In the genomic region with DNA sequence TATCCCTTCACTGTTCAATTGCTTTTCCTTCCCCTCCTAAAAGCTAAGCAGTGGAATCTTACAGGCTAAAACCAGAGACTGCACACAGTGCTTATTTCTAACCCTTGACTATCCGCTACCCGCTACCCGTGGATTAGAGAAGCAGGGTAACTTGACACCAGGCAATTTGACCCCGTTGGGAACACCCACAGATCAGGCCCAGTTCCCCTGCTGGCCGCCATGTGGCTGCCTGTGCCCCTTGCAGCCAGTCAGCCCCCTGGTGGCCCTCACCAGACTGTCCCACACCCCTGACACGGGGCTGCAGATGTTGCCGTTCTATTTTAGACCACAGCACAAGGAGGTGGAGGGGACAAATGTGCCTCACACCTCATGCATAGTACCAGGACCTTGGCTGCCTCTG, we compare ENCODE assay signal across 10 cellular contexts.
DNase-seq lines count a peak whose midpoint lies in the region; ATAC-seq and TF ChIP-seq lines count a peak whose summit lies in the region.
"Had no signal": no experiment of that assay in that cellular context is flagged by ENCODE, and none has a peak within 500 bp of the region (broad histone marks: within the 10 kb centered on the region; RNA-seq: fewer than 3 reads in every experiment).

No MANE protein-coding gene starts in this region.

- no peak for ATAC-seq in SK-N-SH treated with all-trans-retinoic acid at 6 μM for 48 hours
- ATAC-seq in GM21786 (IDR thresholded peaks at IDR 0.05; ENCODE audit: unreplicated experiment): no peak

- H3K79me2 ChIP-seq in SK-N-SH (ENCODE audit: insufficient read depth): no peaks in the 10 kb centered on the region
- no peaks in the 10 kb centered on the region for H3K79me2 ChIP-seq in KMS-11 (ENCODE audit: insufficient read depth, low read depth)

- H3K36me3 ChIP-seq in SK-N-SH (replicated peaks in 1 of 2; ENCODE audit: control insufficient read depth in 1 of 2, insufficient read depth in 2 of 2, low read length in 1 of 2) (no peaks in the 10 kb centered on the region), KMS-11 (ENCODE audit: insufficient read depth) (no peaks in the 10 kb centered on the region), tibial nerve (no peaks in the 10 kb centered on the region)
- H3K36me3 ChIP-seq: BLaER1 treated with 17β-estradiol and CSF1 and Interleukin-3, amounts not matched to agents 10 nM and 100 nM had no signal

- H3K4me1 ChIP-seq in SK-N-SH (ENCODE audit: control insufficient read depth in 1 of 2, insufficient read depth in 2 of 2, low read depth in 1 of 2, low read length in 1 of 2): peaks cover 4 to 8% of the 10 kb centered on the region in 2 experiments; a peak in 3 of 4 replicates
- no peaks in the 10 kb centered on the region for H3K4me1 ChIP-seq in KMS-11 (ENCODE audit: low read depth, poor library complexity, severe bottlenecking)
- peaks cover 0 to 18% (median 3%) of the 10 kb centered on the region in 4 donors for H3K4me1 ChIP-seq in tibial nerve

- POLR2A ChIA-PET in SK-N-SH (lab: Yijun Ruan, JAX): no interaction called here

- H3K27me3 Mint-ChIP-seq in osteocyte (ENCODE audit: unreplicated experiment): peaks cover 6% of the 10 kb centered on the region

- peaks cover 6% of the 10 kb centered on the region for H3K4me1 Mint-ChIP-seq in osteocyte (ENCODE audit: unreplicated experiment)

- 74% methylated on average over 6 of the region's 7 CpGs for WGBS in SK-N-SH (ENCODE audit: low lambda C conversion rate)
- 73 to 75% methylated on average over 7 of the region's 7 CpGs for WGBS in tibial nerve, 2 donors

- H3K4me2 ChIP-seq in SK-N-SH: no peak overlapping the region
- H3K4me2 ChIP-seq in KMS-11: no peak overlapping the region

- no peak for TF ChIP-seq POLR2A in tibial nerve (IDR thresholded peaks at IDR 0.05)

- H3K27me3 ChIP-seq in SK-N-SH (ENCODE audit: insufficient read depth): no peaks in the 10 kb centered on the region
- H3K27me3 ChIP-seq in KMS-11 (ENCODE audit: insufficient read depth, low read depth): no peaks in the 10 kb centered on the region
- no peaks in the 10 kb centered on the region for H3K27me3 ChIP-seq in tibial nerve
- H3K27me3 ChIP-seq: BLaER1 treated with 17β-estradiol and CSF1 and Interleukin-3, amounts not matched to agents 10 nM and 100 nM had no signal

- H4K20me1 ChIP-seq in SK-N-SH (ENCODE audit: insufficient read depth) (no peaks in the 10 kb centered on the region), KMS-11 (ENCODE audit: insufficient read depth) (no peaks in the 10 kb centered on the region)
- H4K20me1 ChIP-seq: BLaER1 treated with 17β-estradiol and CSF1 and Interleukin-3, amounts not matched to agents 10 nM and 100 nM had no signal

- TF ChIP-seq CTCF in SK-N-SH (IDR thresholded peaks at IDR 0.05) (peak; percentile 26), KMS-11 (conservative IDR thresholded peaks at IDR 0.05; ENCODE audit: low read depth, low read length) (0 out of 2 replicates have a peak, but pooled peaks have one; percentile 27), astrocyte of the cerebellum (IDR thresholded peaks at IDR 0.05; ENCODE audit: low read depth, low read length, missing control alignments) (peak; percentile 9), osteocyte (IDR thresholded peaks at IDR 0.05) (peak; percentile 36), tibial nerve (IDR thresholded peaks at IDR 0.05) (no peak)

- H3K9me2 ChIP-seq in SK-N-SH: no peaks in the 10 kb centered on the region

- no peaks in the 10 kb centered on the region for H3K9me3 ChIP-seq in SK-N-SH
- H3K9me3 ChIP-seq in tibial nerve: no peaks in the 10 kb centered on the region
- H3K9me3 ChIP-seq: BLaER1 treated with 17β-estradiol and CSF1 and Interleukin-3, amounts not matched to agents 10 nM and 100 nM had no signal

- TF ChIP-seq EP300 in SK-N-SH (IDR thresholded peaks at IDR 0.05; ENCODE audit: borderline replicate concordance in 1 of 2, low read depth in 1 of 2, low read length in 1 of 2): no peak
- no peak for TF ChIP-seq EP300 in tibial nerve (IDR thresholded peaks at IDR 0.05)

- H3F3A ChIP-seq in SK-N-SH (replicated peaks; ENCODE audit: insufficient read depth): peaks cover 5% of the 10 kb centered on the region

- DNase-seq in SK-N-SH (no peak), astrocyte of the cerebellum (ENCODE audit: low read depth) (no peak), osteocyte (ENCODE audit: extremely low spot score, unreplicated experiment) (no peak), CD1c-positive myeloid dendritic cell (ENCODE audit: extremely low spot score) (no peak), tibial nerve (ENCODE audit: low spot score in 2 of 2) (no peak)
- DNase-seq: activated CD4-positive, alpha-beta T cell treated with anti-CD3 and anti-CD28 coated beads, Interleukin-2, amount 50 U/mL, for 4 hours had no signal

- no peak for TF ChIP-seq RAD21 in SK-N-SH (IDR thresholded peaks at IDR 0.05; ENCODE audit: low read length)

- CTCF ChIA-PET in SK-N-SH (lab: Yijun Ruan, JAX): interaction anchor here (0.9 kb wide), 1 partner anchor 12 kb away, joined by 4 read pairs; no protein-coding TSS in a partner anchor

- in situ Hi-C loops in astrocyte of the cerebellum (cut with HindIII; ENCODE audit: low sequenced_read_pairs): no loop called here

- H3K36me3 Mint-ChIP-seq in osteocyte (ENCODE audit: unreplicated experiment): no peaks in the 10 kb centered on the region

- H3K4me3 ChIP-seq in SK-N-SH (ENCODE audit: low read depth in 2 of 2, low read length in 1 of 2) (peak overlapping the region in 1 of 2 experiments; percentile 34; a peak in 1 of 4 replicates), KMS-11 (IDR thresholded peaks at IDR 0.05; ENCODE audit: insufficient read depth, low read depth, low read length) (no peak overlapping the region), astrocyte of the cerebellum (ENCODE audit: low read depth, low read length) (no peak overlapping the region), tibial nerve (no peak overlapping the region)
- H3K4me3 ChIP-seq: BLaER1 treated with 17β-estradiol and CSF1 and Interleukin-3, amounts not matched to agents 10 nM and 100 nM had no signal

- H3K4me3 Mint-ChIP-seq in osteocyte (ENCODE audit: unreplicated experiment): no peak overlapping the region

- H3K27ac ChIP-seq in SK-N-SH (ENCODE audit: low read depth in 2 of 2, low read length in 1 of 2) (no peak overlapping the region), KMS-11 (no peak overlapping the region), tibial nerve (no peak overlapping the region)

- no peaks in the 10 kb centered on the region for H3K9me3 Mint-ChIP-seq in osteocyte (ENCODE audit: unreplicated experiment)

- no peak overlapping the region for H3K27ac Mint-ChIP-seq in osteocyte (ENCODE audit: unreplicated experiment)

- no peak overlapping the region for H2AFZ ChIP-seq in SK-N-SH (ENCODE audit: low read depth)
- H2AFZ ChIP-seq in KMS-11 (ENCODE audit: low read depth): no peak overlapping the region; the same call in 1 of the 2 replicates

- H3K9ac ChIP-seq in SK-N-SH (no peak overlapping the region), KMS-11 (no peak overlapping the region)
- H3K9ac ChIP-seq: BLaER1 treated with 17β-estradiol and CSF1 and Interleukin-3, amounts not matched to agents 10 nM and 100 nM had no signal

TF ChIP-seq in SK-N-SH, 30 proteins besides CTCF, POLR2A, EP300 and RAD21 (continues in another document):
- TF ChIP-seq GABPA (IDR thresholded peaks at IDR 0.05; ENCODE audit: low read depth): no peak
- no peak for TF ChIP-seq NRF1 (IDR thresholded peaks at IDR 0.05; ENCODE audit: low read depth, low read length)
- TF ChIP-seq, protein P1, sequence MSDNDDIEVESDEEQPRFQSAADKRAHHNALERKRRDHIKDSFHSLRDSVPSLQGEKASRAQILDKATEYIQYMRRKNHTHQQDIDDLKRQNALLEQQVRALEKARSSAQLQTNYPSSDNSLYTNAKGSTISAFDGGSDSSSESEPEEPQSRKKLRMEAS (IDR thresholded peaks at IDR 0.05; ENCODE audit: low read depth): no peak
- no peak for TF ChIP-seq CHD2 (IDR thresholded peaks at IDR 0.05; ENCODE audit: low read length, partially characterized antibody)
- no peak for TF ChIP-seq FOSL2 (IDR thresholded peaks at IDR 0.05; ENCODE audit: borderline replicate concordance, low read depth)
- no peak for TF ChIP-seq RFX5 (IDR thresholded peaks at IDR 0.05; ENCODE audit: low read length)
- no peak for TF ChIP-seq GATA2 (CRISPR knock-in tag; IDR thresholded peaks at IDR 0.05)
- TF ChIP-seq, protein P2, sequence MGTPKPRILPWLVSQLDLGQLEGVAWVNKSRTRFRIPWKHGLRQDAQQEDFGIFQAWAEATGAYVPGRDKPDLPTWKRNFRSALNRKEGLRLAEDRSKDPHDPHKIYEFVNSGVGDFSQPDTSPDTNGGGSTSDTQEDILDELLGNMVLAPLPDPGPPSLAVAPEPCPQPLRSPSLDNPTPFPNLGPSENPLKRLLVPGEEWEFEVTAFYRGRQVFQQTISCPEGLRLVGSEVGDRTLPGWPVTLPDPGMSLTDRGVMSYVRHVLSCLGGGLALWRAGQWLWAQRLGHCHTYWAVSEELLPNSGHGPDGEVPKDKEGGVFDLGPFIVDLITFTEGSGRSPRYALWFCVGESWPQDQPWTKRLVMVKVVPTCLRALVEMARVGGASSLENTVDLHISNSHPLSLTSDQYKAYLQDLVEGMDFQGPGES (IDR thresholded peaks at IDR 0.05; ENCODE audit: low read depth, low read length): no peak

TF ChIP-seq in SK-N-SH treated with all-trans-retinoic acid at 6 μM for 48 hours, 23 proteins besides CTCF, POLR2A, EP300 and RAD21 (continues in another document):
- no peak for TF ChIP-seq ESRRG (CRISPR knock-in tag; IDR thresholded peaks at IDR 0.05)
- TF ChIP-seq ZNF70 (CRISPR knock-in tag; IDR thresholded peaks at IDR 0.05): no peak
- no peak for TF ChIP-seq RARB (CRISPR knock-in tag; IDR thresholded peaks at IDR 0.05)
- TF ChIP-seq ARNTL (CRISPR knock-in tag; IDR thresholded peaks at IDR 0.05; ENCODE audit: borderline replicate concordance, low read depth): no peak
- TF ChIP-seq, protein P3, sequence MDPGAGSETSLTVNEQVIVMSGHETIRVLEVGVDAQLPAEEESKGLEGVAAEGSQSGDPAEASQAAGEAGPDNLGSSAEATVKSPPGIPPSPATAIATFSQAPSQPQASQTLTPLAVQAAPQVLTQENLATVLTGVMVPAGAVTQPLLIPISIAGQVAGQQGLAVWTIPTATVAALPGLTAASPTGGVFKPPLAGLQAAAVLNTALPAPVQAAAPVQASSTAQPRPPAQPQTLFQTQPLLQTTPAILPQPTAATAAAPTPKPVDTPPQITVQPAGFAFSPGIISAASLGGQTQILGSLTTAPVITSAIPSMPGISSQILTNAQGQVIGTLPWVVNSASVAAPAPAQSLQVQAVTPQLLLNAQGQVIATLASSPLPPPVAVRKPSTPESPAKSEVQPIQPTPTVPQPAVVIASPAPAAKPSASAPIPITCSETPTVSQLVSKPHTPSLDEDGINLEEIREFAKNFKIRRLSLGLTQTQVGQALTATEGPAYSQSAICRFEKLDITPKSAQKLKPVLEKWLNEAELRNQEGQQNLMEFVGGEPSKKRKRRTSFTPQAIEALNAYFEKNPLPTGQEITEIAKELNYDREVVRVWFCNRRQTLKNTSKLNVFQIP (CRISPR knock-in tag; IDR thresholded peaks at IDR 0.05; ENCODE audit: borderline replicate concordance, low read depth): no peak

Comparison
In these comparisons a context has a peak if more than half of its experiments do, and no peak if none do; other contexts are left out.
1. CTCF ChIP-seq: peak in SK-N-SH (single experiment), KMS-11 (single experiment), astrocyte of the cerebellum (single experiment) and osteocyte (single experiment); none in tibial nerve (0 of 5).